In the genomic region with DNA sequence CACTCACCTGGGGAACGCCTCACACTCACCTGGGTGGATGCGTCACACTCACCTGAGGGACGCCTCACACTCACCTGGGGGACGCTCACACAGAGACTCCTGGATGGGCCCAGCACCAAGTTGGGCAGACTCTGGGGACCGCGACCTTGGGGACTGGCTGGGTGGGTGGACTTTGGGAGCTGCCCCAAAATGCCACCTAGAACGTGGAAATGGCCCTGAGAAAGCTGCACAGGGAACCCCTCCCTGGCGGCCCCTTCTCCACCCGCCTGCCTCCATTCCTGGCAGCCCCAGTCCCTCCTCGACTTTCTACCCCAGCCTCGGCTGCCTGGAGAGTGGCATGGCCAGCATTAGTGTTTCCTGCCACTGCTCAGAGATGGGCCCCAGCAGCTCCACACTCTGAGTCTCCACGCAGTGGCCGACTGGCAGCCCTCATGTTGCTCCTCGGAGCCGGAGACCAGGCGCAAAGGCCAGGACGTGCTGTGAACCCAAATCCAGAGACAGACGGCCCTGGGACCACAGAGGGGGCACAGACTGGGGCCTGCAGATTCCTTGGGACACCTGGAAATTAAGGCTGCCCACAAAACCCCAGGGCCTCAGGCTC, we compare ENCODE assay signal across 19 cellular contexts. TPM values are rescaled to one million over a fixed set of nuclear protein-coding genes. Genes with fewer than 3 reads are reported as not detected.
DNase-seq lines count a peak whose midpoint lies in the region; ATAC-seq and TF ChIP-seq lines count a peak whose summit lies in the region.
"Had no signal": no experiment of that assay in that cellular context is flagged by ENCODE, and none has a peak within 500 bp of the region (broad histone marks: within the 10 kb centered on the region; RNA-seq: fewer than 3 reads in every experiment).

No MANE protein-coding gene starts in this region.

- no peaks in the 10 kb centered on the region for H3K79me2 ChIP-seq in MM.1S (ENCODE audit: low read length)

- no peak for TF ChIP-seq CTCF in sigmoid colon (IDR thresholded peaks at IDR 0.05)
- no peak for TF ChIP-seq CTCF in MM.1S (IDR thresholded peaks at IDR 0.05; ENCODE audit: low read length)

- no peaks in the 10 kb centered on the region for H3F3A ChIP-seq in MM.1S (ENCODE audit: insufficient read depth, low read length)

- H3K4me1 ChIP-seq in sigmoid colon = no peaks in the 10 kb centered on the region
- H3K4me1 ChIP-seq in MM.1S (ENCODE audit: low read length) = no peaks in the 10 kb centered on the region

- peak; percentile 2 for DNase-seq in stimulated activated CD4-positive, alpha-beta T cell treated with anti-CD3 and anti-CD28 coated beads, Interleukin-4, amount 100 ng/mL, for 24 hours
- DNase-seq in stimulated activated CD4-positive, alpha-beta T cell treated with anti-CD3 and anti-CD28 coated beads, Interleukin-4, amount 100 ng/mL, for 1 hour = no peak
- DNase-seq in left lobe of liver (ENCODE audit: low spot score) = peak; percentile 34
- DNase-seq in sigmoid colon = peak; percentile 33
- DNase-seq in AG08395 (ENCODE audit: low spot score) = no peak
- no peak for DNase-seq in MM.1S
- DNase-seq: GF-D8, HFFc6, KBM-7, NCI-H1048, NCI-H1436 treated with DMSO at 0.1 percent for 48 hours, NCI-H524 treated with DMSO at 0.1 percent for 48 hours, SHP77 treated with DMSO at 0.1 percent for 48 hours had no signal

- no peak overlapping the region for H3K4me2 ChIP-seq in MM.1S (ENCODE audit: low read depth, low read length)

- H2AFZ ChIP-seq in MM.1S (ENCODE audit: low read length) = no peak overlapping the region

- no peaks in the 10 kb centered on the region for H3K36me3 ChIP-seq in sigmoid colon
- no peaks in the 10 kb centered on the region for H3K36me3 ChIP-seq in MM.1S (replicated peaks; ENCODE audit: insufficient read depth, low read length)

- H3K9me2 ChIP-seq in MM.1S (replicated peaks; ENCODE audit: insufficient read depth, low read length) = no peaks in the 10 kb centered on the region

- intact Hi-C loops in sigmoid colon (cut with DNase I) = no loop called here

- H3K9ac ChIP-seq in MM.1S (ENCODE audit: low read length) = no peak overlapping the region

- ATAC-seq in left lobe of liver (no peak), esophagus mucosa (no peak)

- 73 to 84% methylated on average over 18 of the region's 18 CpGs for WGBS in sigmoid colon, 2 donors

- H3K4me3 ChIP-seq in sigmoid colon = no peak overlapping the region
- no peak overlapping the region for H3K4me3 ChIP-seq in MM.1S (ENCODE audit: low read length)

- H3K9me3 ChIP-seq in sigmoid colon (no peaks in the 10 kb centered on the region), MM.1S (replicated peaks; ENCODE audit: insufficient read depth, low read length) (no peaks in the 10 kb centered on the region)

- H3K27me3 ChIP-seq in sigmoid colon (peaks cover 0 to 31% (median 14%) of the 10 kb centered on the region in 3 donors), MM.1S (replicated peaks; ENCODE audit: insufficient read depth, low read length) (peaks cover 11% of the 10 kb centered on the region; the same call in 1 of the 2 replicates)

- TF ChIP-seq POLR2A in sigmoid colon (IDR thresholded peaks at IDR 0.05) = no peak

- no peak overlapping the region for H3K27ac ChIP-seq in sigmoid colon
- H3K27ac ChIP-seq in MM.1S (ENCODE audit: low read length) = no peak overlapping the region
- H3K27ac ChIP-seq: C4-2B had no signal

- no peaks in the 10 kb centered on the region for H4K20me1 ChIP-seq in MM.1S (ENCODE audit: insufficient read depth, low read length)

- TF ChIP-seq EP300 in sigmoid colon (IDR thresholded peaks at IDR 0.05) = no peak

RNA-seq across cellular contexts. Expression of a gene that starts 46.5 kb away (rescaled TPM):
- not detected for total RNA-seq in left lobe of liver
- total RNA-seq in sigmoid colon = not detected
- not detected for polyA plus RNA-seq in sigmoid colon
- total RNA-seq in esophagus mucosa = not detected
- total RNA-seq: A673, Daoy, H4, HFFc6, M059J had no signal

Comparison
In these comparisons a context has a peak if more than half of its experiments do, and no peak if none do; other contexts are left out.
1. DNase-seq: peak in stimulated activated CD4-positive, alpha-beta T cell treated with anti-CD3 and anti-CD28 coated beads, Interleukin-4, amount 100 ng/mL, for 24 hours (single experiment), left lobe of liver (single experiment) and sigmoid colon (single experiment); none in stimulated activated CD4-positive, alpha-beta T cell treated with anti-CD3 and anti-CD28 coated beads, Interleukin-4, amount 100 ng/mL, for 1 hour (single experiment), AG08395 (single experiment) and MM.1S (single experiment).